Comparison of ENCODE assay signal across 9 cellular contexts in the genomic region with DNA sequence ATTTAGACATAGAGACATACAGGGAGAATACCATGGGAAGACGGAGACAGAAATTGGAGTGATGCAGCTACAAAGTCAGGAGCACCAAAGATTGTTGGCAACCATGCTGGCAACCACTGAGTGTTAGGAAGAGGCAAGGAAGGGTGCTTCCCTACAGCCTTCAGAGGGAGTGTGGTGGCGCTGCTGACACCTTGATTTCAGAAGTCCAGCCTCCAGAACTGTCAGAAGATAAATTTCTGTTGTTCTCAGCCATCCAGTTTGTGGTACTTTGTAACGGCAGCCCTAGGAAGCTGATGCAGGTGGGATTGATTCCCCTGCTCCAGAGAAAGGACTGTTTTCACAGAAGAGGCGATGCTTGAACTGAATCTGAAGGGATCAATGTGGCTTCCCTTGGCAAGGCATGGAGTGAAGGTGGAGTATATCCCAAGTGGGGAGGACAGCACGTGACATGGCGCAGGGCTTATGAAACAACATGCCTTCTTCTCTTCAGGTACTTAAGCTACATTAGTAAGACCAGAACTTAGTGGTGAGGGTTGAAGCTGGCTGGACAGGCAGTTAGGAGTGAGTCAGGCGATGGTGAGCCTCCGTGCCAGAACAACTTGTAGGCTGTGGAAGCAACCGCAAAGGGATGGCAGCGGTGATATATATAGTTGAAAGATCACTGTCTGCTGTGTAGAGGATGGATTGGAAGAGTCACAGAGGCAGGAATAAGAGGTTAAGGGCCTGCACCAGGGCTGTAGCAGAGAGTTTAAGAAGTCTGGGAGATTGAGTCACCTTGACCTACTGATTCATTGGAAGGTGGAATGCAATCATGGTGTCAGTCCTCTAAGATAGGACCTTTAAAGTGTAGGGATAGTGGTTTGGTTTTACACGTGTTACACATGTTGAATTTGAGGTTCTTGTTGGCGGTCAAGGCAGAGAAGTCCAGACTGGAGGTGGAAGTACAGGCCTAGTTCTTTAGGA. TPM values are rescaled to one million over a fixed set of nuclear protein-coding genes. Genes with fewer than 3 reads are reported as not detected.
DNase-seq lines count a peak whose midpoint lies in the region; ATAC-seq and TF ChIP-seq lines count a peak whose summit lies in the region.
"Had no signal": no experiment of that assay in that cellular context is flagged by ENCODE, and none has a peak within 500 bp of the region (broad histone marks: within the 10 kb centered on the region; RNA-seq: fewer than 3 reads in every experiment).

No MANE protein-coding gene starts in this region.

- TF ChIP-seq POLR2A in prostate gland (IDR thresholded peaks at IDR 0.05) = no peak

- H3F3A ChIP-seq in PC-9 (ENCODE audit: insufficient read depth, low read depth) = peaks cover 34% of the 10 kb centered on the region

- DNase-seq in PC-9 (peak in 1 of 2 experiments; percentile 37), renal cortical epithelial cell (ENCODE audit: low read depth) (peak; percentile 83), NCI-H748 treated with DMSO at 0.1 percent for 48 hours (lab: John Stamatoyannopoulos, UW) (no peak), mucosa of gallbladder (ENCODE audit: low spot score) (no peak), prostate gland (ENCODE audit: low spot score) (no peak)
- DNase-seq: MM.1S had no signal

- H3K4me1 ChIP-seq in ES-I3 (ENCODE audit: insufficient read depth, low read length) (peaks cover 43% of the 10 kb centered on the region), PC-9 (replicated peaks; ENCODE audit: insufficient read depth) (peaks cover 67% of the 10 kb centered on the region), esophagus (ENCODE audit: control insufficient read depth in 2 of 2, insufficient read depth in 2 of 2, low read length in 1 of 2) (peaks cover 2 to 16% of the 10 kb centered on the region in 2 donors), prostate gland (replicated peaks) (no peaks in the 10 kb centered on the region)

- H3K9me2 ChIP-seq in PC-9 (ENCODE audit: insufficient read depth) = no peaks in the 10 kb centered on the region

- POLR2A ChIA-PET in PC-9 (lab: Charles Lee; ENCODE audit: unreplicated experiment) = interaction anchor here (0.6 to 0.8 kb wide), 2 partner anchors 12 kb away, joined by 7 to 8 read pairs; no protein-coding TSS in a partner anchor

- peak overlapping the region; percentile 85 for H3K4me2 ChIP-seq in PC-9

- H3K4me3 ChIP-seq in PC-9 = peak overlapping the region; percentile 69
- H3K4me3 ChIP-seq in esophagus (ENCODE audit: low read depth in 1 of 2, low read length in 2 of 2) = peak overlapping the region in 1 of 2 donors; percentile 86
- no peak overlapping the region for H3K4me3 ChIP-seq in prostate gland

- no peaks in the 10 kb centered on the region for H3K9me3 ChIP-seq in ES-I3 (ENCODE audit: control insufficient read depth, insufficient read depth, low read length)
- no peaks in the 10 kb centered on the region for H3K9me3 ChIP-seq in PC-9 (ENCODE audit: insufficient read depth, low read depth)
- no peaks in the 10 kb centered on the region for H3K9me3 ChIP-seq in esophagus (ENCODE audit: control insufficient read depth in 2 of 2, insufficient read depth in 1 of 2, low read depth in 1 of 2, low read length in 1 of 2)
- H3K9me3 ChIP-seq in prostate gland = no peaks in the 10 kb centered on the region

- ATAC-seq in HG02623 (IDR thresholded peaks at IDR 0.05; ENCODE audit: unreplicated experiment) = no peak

- no TSS peak for BruUV-seq in PC-9 (replicated peaks; lab: Mats Ljungman, UMichigan)

- H3K27me3 ChIP-seq in PC-9 (ENCODE audit: insufficient read depth, low read depth) (no peaks in the 10 kb centered on the region), esophagus (ENCODE audit: control insufficient read depth in 1 of 2, insufficient read depth in 2 of 2, low read length in 2 of 2) (no peaks in the 10 kb centered on the region), prostate gland (replicated peaks; ENCODE audit: insufficient read depth) (no peaks in the 10 kb centered on the region)

- H3K36me3 ChIP-seq in ES-I3 (ENCODE audit: insufficient read depth, low read length) = peaks cover 2% of the 10 kb centered on the region; the same call in 1 of the 2 replicates
- peaks cover 28% of the 10 kb centered on the region for H3K36me3 ChIP-seq in PC-9 (ENCODE audit: low read depth)
- peaks cover 2 to 5% of the 10 kb centered on the region in 2 donors for H3K36me3 ChIP-seq in esophagus (ENCODE audit: control insufficient read depth in 2 of 2, insufficient read depth in 2 of 2, low read length in 1 of 2)
- peaks cover 3 to 7% of the 10 kb centered on the region in 2 donors for H3K36me3 ChIP-seq in prostate gland

- WGBS in esophagus, 2 donors = 86 to 88% methylated on average over 12 of the region's 12 CpGs
- 96% methylated on average over 12 of the region's 12 CpGs for whole genome bisulfite sequencing in prostate gland

- CTCF ChIA-PET in PC-9 (lab: Charles Lee) = interaction anchor here (0.7 to 1.0 kb wide), 4 partner anchors 14 to 207 kb away, joined by 3 read pairs; no protein-coding TSS in a partner anchor

- H2AFZ ChIP-seq in PC-9 = no peak overlapping the region

- H3K79me2 ChIP-seq in PC-9 (ENCODE audit: low read depth) = peaks cover 55% of the 10 kb centered on the region

- peak overlapping the region; percentile 90 for H3K27ac ChIP-seq in PC-9
- peak overlapping the region; percentile 20 to 45 for H3K27ac ChIP-seq in esophagus (ENCODE audit: low read depth in 2 of 2, low read length in 1 of 2)
- no peak overlapping the region for H3K27ac ChIP-seq in prostate gland

- intact Hi-C loops in PC-9 (cut with micrococcal nuclease; ENCODE audit: unreplicated experiment) (loop anchor here (5.0 kb wide), 3 partner anchors 115 to 1080 kb away; partner anchors contain the start of gene DNAJC6), prostate gland (cut with DNase I) (loop anchor here (10.0 kb wide), 1 partner anchor 358 kb away; no protein-coding TSS in a partner anchor)

- TF ChIP-seq CTCF in PC-9 (conservative IDR thresholded peaks at IDR 0.05) = no peak
- no peak for TF ChIP-seq CTCF in prostate gland (IDR thresholded peaks at IDR 0.05)

- peak overlapping the region; percentile 88; the same call in 1 of the 2 replicates for H3K9ac ChIP-seq in ES-I3 (ENCODE audit: low read depth, low read length)

- no peaks in the 10 kb centered on the region for H4K20me1 ChIP-seq in PC-9 (ENCODE audit: insufficient read depth)

RNA-seq across cellular contexts. Expression of gene LEPR, which starts 2.1 kb away (rescaled TPM):
- total RNA-seq in PC-9 (2021) (20.6 and 34.8 TPM in 2 replicates), renal cortical epithelial cell (51.1 and 128 TPM in 2 replicates), mucosa of gallbladder (13.1 TPM), prostate gland (10 to 100 TPM in 1 of 2 donors, 1 to 10 TPM in 1; 5.6 to 13.9 TPM)
- polyA plus RNA-seq in esophagus = 1 to 10 TPM; 1.2 to 2.6 TPM

RNA-seq across cellular contexts. Expression of gene LEPROT, which starts 2.1 kb away (rescaled TPM):
- 80.1 and 113 TPM in 2 replicates for total RNA-seq in PC-9 (2021)
- 10 to 100 TPM; 23.2 to 26.4 TPM for polyA plus RNA-seq in esophagus
- 111 and 217 TPM in 2 replicates for total RNA-seq in renal cortical epithelial cell
- total RNA-seq in mucosa of gallbladder = 67.6 TPM
- 10 to 100 TPM; 39.5 to 64.2 TPM for total RNA-seq in prostate gland

Comparison
In these comparisons a context has a peak if more than half of its experiments do, and no peak if none do; other contexts are left out.
1. H3K27ac ChIP-seq: peak in PC-9 (single experiment) and esophagus (2 of 2); none in prostate gland (0 of 2).